Comparison of ENCODE assay signal across 22 cellular contexts in the genomic region with DNA sequence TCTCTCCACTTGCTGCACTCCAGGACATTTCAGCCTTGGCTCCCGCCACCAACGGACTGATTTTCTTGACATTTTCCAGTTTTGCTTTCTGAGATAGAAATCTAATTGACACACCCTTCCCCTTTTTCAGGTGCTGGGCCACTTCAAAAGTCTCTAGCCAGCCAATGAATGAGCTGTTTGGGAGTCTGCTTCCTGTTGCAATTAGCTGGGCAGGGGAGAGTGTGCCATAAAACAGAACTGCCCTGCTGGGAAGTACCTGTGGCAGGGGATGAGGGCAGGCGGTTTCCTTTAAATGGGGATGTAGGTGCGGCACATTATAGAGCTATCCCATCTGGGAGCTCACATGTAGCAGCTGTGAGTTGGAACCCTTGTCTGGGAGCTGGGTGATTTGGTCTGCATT. TPM values are rescaled to one million over a fixed set of nuclear protein-coding genes. Genes with fewer than 3 reads are reported as not detected.
A peak's percentile ranks its signal among the peaks of the same experiment; 100 is the strongest.
DNase-seq lines count a peak whose midpoint lies in the region; ATAC-seq and TF ChIP-seq lines count a peak whose summit lies in the region.
"Had no signal": no experiment of that assay in that cellular context is flagged by ENCODE, and none has a peak within 500 bp of the region (broad histone marks: within the 10 kb centered on the region; RNA-seq: fewer than 3 reads in every experiment).

No MANE protein-coding gene starts in this region.

- DNase-seq in activated naive CD8-positive, alpha-beta T cell treated with anti-CD3 and anti-CD28 coated beads, Interleukin-2, amount 10 ng/mL, durations not matched to agents 7 days and 5 days: no peak
- DNase-seq in activated naive CD8-positive, alpha-beta T cell treated with anti-CD3 and anti-CD28 coated beads, Interleukin-2, amount 50 U/mL, for 24 hours: no peak
- DNase-seq in NOMO-1 treated with dmso at 0.1 percent for 144 hours (lab: John Stamatoyannopoulos, UW; ENCODE audit: unreplicated experiment) (peak; percentile 21), left colon (peak; percentile 26 to 55), prostate gland (ENCODE audit: low spot score) (no peak), NCI-H446 treated with DMSO at 0.1 percent for 48 hours (lab: John Stamatoyannopoulos, UW) (no peak)
- DNase-seq: activated CD4-positive, CD25-positive, alpha-beta regulatory T cell treated with anti-CD3 and anti-CD28 coated beads, Interleukin-2, amount 50 U/mL, for 72 hours; activated effector memory CD4-positive, alpha-beta T cell treated with Interleukin-2 at 50 U/mL for 16 hours; adrenal gland; COR-L47; NCI-H1092; NCI-H524 treated with DMSO at 0.1 percent for 48 hours; nephron progenitor cell; psoas muscle; stimulated activated CD4-positive, alpha-beta T cell treated with anti-CD3 and anti-CD28 coated beads, Interleukin-1b, Interleukin-23, amount 100 ng/mL, for 48 hours; stimulated activated naive CD4-positive, alpha-beta T cell treated with Interleukin-2 at 50 U/mL for 16 hours had no signal

- peaks cover 10% of the 10 kb centered on the region for H3K27me3 Mint-ChIP-seq in activated naive CD8-positive, alpha-beta T cell treated with anti-CD3 and anti-CD28 coated beads, Interleukin-2, amount 10 ng/mL, durations not matched to agents 7 days and 5 days
- no peaks in the 10 kb centered on the region for H3K27me3 Mint-ChIP-seq in activated naive CD8-positive, alpha-beta T cell treated with anti-CD3 and anti-CD28 coated beads, Interleukin-2, amount 50 U/mL, for 24 hours

- H3K9me3 ChIP-seq in prostate gland: no peaks in the 10 kb centered on the region
- H3K9me3 ChIP-seq: adrenal gland, psoas muscle, SJSA1 had no signal

- intact Hi-C loops in left colon (cut with DNase I, micrococcal nuclease) (loop anchor here (2.0 to 10.0 kb wide), 3 partner anchors 59 to 1013 kb away; no protein-coding TSS in a partner anchor), prostate gland (cut with DNase I) (loop anchor here (2.0 kb wide), 1 partner anchor 63 kb away; no protein-coding TSS in a partner anchor)

- H3K4me3 Mint-ChIP-seq in activated naive CD8-positive, alpha-beta T cell treated with anti-CD3 and anti-CD28 coated beads, Interleukin-2, amount 10 ng/mL, durations not matched to agents 7 days and 5 days: peak overlapping the region; percentile 62
- H3K4me3 Mint-ChIP-seq in activated naive CD8-positive, alpha-beta T cell treated with anti-CD3 and anti-CD28 coated beads, Interleukin-2, amount 50 U/mL, for 24 hours: no peak overlapping the region
- H3K4me3 Mint-ChIP-seq: nephron progenitor cell had no signal

- H3K9me3 Mint-ChIP-seq in activated naive CD8-positive, alpha-beta T cell treated with anti-CD3 and anti-CD28 coated beads, Interleukin-2, amount 10 ng/mL, durations not matched to agents 7 days and 5 days: no peaks in the 10 kb centered on the region
- no peaks in the 10 kb centered on the region for H3K9me3 Mint-ChIP-seq in activated naive CD8-positive, alpha-beta T cell treated with anti-CD3 and anti-CD28 coated beads, Interleukin-2, amount 50 U/mL, for 24 hours
- H3K9me3 Mint-ChIP-seq: nephron progenitor cell had no signal

- no peak for ATAC-seq in activated naive CD8-positive, alpha-beta T cell treated with anti-CD3 and anti-CD28 coated beads, Interleukin-2, amount 10 ng/mL, durations not matched to agents 7 days and 5 days (ENCODE audit: low read depth)
- ATAC-seq in activated naive CD8-positive, alpha-beta T cell treated with anti-CD3 and anti-CD28 coated beads, Interleukin-2, amount 50 U/mL, for 24 hours: no peak
- ATAC-seq in left colon: peak; percentile 83
- no peak for ATAC-seq in GM21360 (IDR thresholded peaks at IDR 0.05; ENCODE audit: unreplicated experiment)
- ATAC-seq: psoas muscle had no signal

- H3K27ac Mint-ChIP-seq in activated naive CD8-positive, alpha-beta T cell treated with anti-CD3 and anti-CD28 coated beads, Interleukin-2, amount 10 ng/mL, durations not matched to agents 7 days and 5 days: peak overlapping the region; percentile 63
- H3K27ac Mint-ChIP-seq in activated naive CD8-positive, alpha-beta T cell treated with anti-CD3 and anti-CD28 coated beads, Interleukin-2, amount 50 U/mL, for 24 hours: no peak overlapping the region
- H3K27ac Mint-ChIP-seq: nephron progenitor cell had no signal

- H3K27me3 ChIP-seq in prostate gland (replicated peaks; ENCODE audit: insufficient read depth): no peaks in the 10 kb centered on the region
- H3K27me3 ChIP-seq: adrenal gland, SJSA1 had no signal

- H3K4me1 Mint-ChIP-seq in activated naive CD8-positive, alpha-beta T cell treated with anti-CD3 and anti-CD28 coated beads, Interleukin-2, amount 10 ng/mL, durations not matched to agents 7 days and 5 days: peaks cover 23% of the 10 kb centered on the region
- H3K4me1 Mint-ChIP-seq in activated naive CD8-positive, alpha-beta T cell treated with anti-CD3 and anti-CD28 coated beads, Interleukin-2, amount 50 U/mL, for 24 hours: peaks cover 8% of the 10 kb centered on the region

- no peak for TF ChIP-seq POLR2A in prostate gland (IDR thresholded peaks at IDR 0.05)

- no peaks in the 10 kb centered on the region for H3K4me1 ChIP-seq in prostate gland (replicated peaks)
- H3K4me1 ChIP-seq: psoas muscle had no signal

- no peak for TF ChIP-seq CTCF in prostate gland (IDR thresholded peaks at IDR 0.05)

- H3K36me3 Mint-ChIP-seq in activated naive CD8-positive, alpha-beta T cell treated with anti-CD3 and anti-CD28 coated beads, Interleukin-2, amount 10 ng/mL, durations not matched to agents 7 days and 5 days: no peaks in the 10 kb centered on the region
- H3K36me3 Mint-ChIP-seq in activated naive CD8-positive, alpha-beta T cell treated with anti-CD3 and anti-CD28 coated beads, Interleukin-2, amount 50 U/mL, for 24 hours (ENCODE audit: low read depth): no peaks in the 10 kb centered on the region

- no peak overlapping the region for H3K4me3 ChIP-seq in prostate gland
- H3K4me3 ChIP-seq: adrenal gland, coronary artery, psoas muscle, SJSA1 had no signal

- POLR2A ChIA-PET in activated naive CD8-positive, alpha-beta T cell treated with anti-CD3 and anti-CD28 coated beads, Interleukin-2, amount 10 ng/mL, durations not matched to agents 7 days and 5 days (lab: Charles Lee): interaction anchor here (0.5 to 1.1 kb wide), 2 partner anchors 63 to 265 kb away, joined by 3 read pairs; no protein-coding TSS in a partner anchor

- no peaks in the 10 kb centered on the region for H3K36me3 ChIP-seq in prostate gland
- H3K36me3 ChIP-seq: adrenal gland, SJSA1 had no signal

- WGBS in prostate gland: 73% methylated on average over 4 of the region's 4 CpGs

- no peak overlapping the region for H3K27ac ChIP-seq in prostate gland
- H3K27ac ChIP-seq: adrenal gland, coronary artery, psoas muscle, SJSA1 had no signal

RNA-seq across cellular contexts. Expression of a gene that starts 21.1 kb away (rescaled TPM):
- total RNA-seq in activated naive CD8-positive, alpha-beta T cell treated with anti-CD3 and anti-CD28 coated beads, Interleukin-2, amount 10 ng/mL, durations not matched to agents 7 days and 5 days: not detected
- not detected for total RNA-seq in left colon
- not detected for total RNA-seq in prostate gland
- total RNA-seq: adrenal gland, Daoy, fibroblast of lung, LHCN-M2, psoas muscle, SJSA1 had no signal

RNA-seq across cellular contexts. Expression of a gene that starts 55.5 kb away (rescaled TPM):
- total RNA-seq in activated naive CD8-positive, alpha-beta T cell treated with anti-CD3 and anti-CD28 coated beads, Interleukin-2, amount 10 ng/mL, durations not matched to agents 7 days and 5 days: 10 to 100 TPM; 20.9 to 24.2 TPM
- total RNA-seq in left colon (10 to 100 TPM; 33.0 to 36.6 TPM), prostate gland (10 to 100 TPM; 24.4 to 28.7 TPM)

Comparison
In these comparisons a context has a peak if more than half of its experiments do, and no peak if none do; other contexts are left out.
1. DNase-seq: peak in NOMO-1 treated with dmso at 0.1 percent for 144 hours (single experiment) and left colon (2 of 2); none in activated naive CD8-positive, alpha-beta T cell treated with anti-CD3 and anti-CD28 coated beads, Interleukin-2, amount 10 ng/mL, durations not matched to agents 7 days and 5 days (single experiment), activated naive CD8-positive, alpha-beta T cell treated with anti-CD3 and anti-CD28 coated beads, Interleukin-2, amount 50 U/mL, for 24 hours (single experiment), prostate gland (single experiment) and NCI-H446 treated with DMSO at 0.1 percent for 48 hours (single experiment).